Comparison of ENCODE assay signal across 26 cellular contexts in genomic region chr12:127416796-127417195, GRCh38.
DNase-seq lines count a peak whose midpoint lies in the region; ATAC-seq and TF ChIP-seq lines count a peak whose summit lies in the region.
"Had no signal": no experiment of that assay in that cellular context is flagged by ENCODE, and none has a peak within 500 bp of the region (broad histone marks: within the 10 kb centered on the region; RNA-seq: fewer than 3 reads in every experiment).

No MANE protein-coding gene starts in this region.

- H3K9ac ChIP-seq in GM23248 (no peak overlapping the region), PC-3 (ENCODE audit: low read length) (no peak overlapping the region)
- H3K9ac ChIP-seq: parathyroid adenoma had no signal

- H3K27ac ChIP-seq in GM23248 (no peak overlapping the region), PC-3 (ENCODE audit: low read length) (no peak overlapping the region), brain microvascular endothelial cell (no peak overlapping the region)
- H3K27ac ChIP-seq: adrenal gland, C4-2B, colonic mucosa, parathyroid adenoma, right atrium auricular region, SK-N-MC, upper lobe of left lung had no signal

- CTCF ChIA-PET in PC-3 (lab: Charles Lee) = no interaction called here

- DNase-seq in GM23248 (peak; percentile 59), PC-3 (peak; percentile 92), brain microvascular endothelial cell (peak; percentile 39), kidney tubule cell (ENCODE audit: low spot score) (peak; percentile 42), NCI-H2081 (lab: John Stamatoyannopoulos, UW) (no peak)
- DNase-seq: activated CD4-positive, alpha-beta T cell treated with anti-CD3 and anti-CD28 coated beads for 4 hours; activated CD8-positive, alpha-beta memory T cell treated with anti-CD3 and anti-CD28 coated beads for 24 hours; adrenal gland; Caco-2; colonic mucosa; DMS79 treated with DMSO at 0.1 percent for 48 hours; effector CD8-positive, alpha-beta T cell; erythroblast; left cardiac atrium; NCI-H1092 treated with DMSO at 0.1 percent for 48 hours; NCI-H187 treated with DMSO at 0.1 percent for 48 hours; NCI-H69; RPMI8226; T-helper 17 cell; upper lobe of left lung had no signal

- no peaks in the 10 kb centered on the region for H4K20me1 ChIP-seq in GM23248 (ENCODE audit: insufficient read depth)
- no peaks in the 10 kb centered on the region for H4K20me1 ChIP-seq in PC-3 (ENCODE audit: low read length)

- H2AFZ ChIP-seq in GM23248 = no peak overlapping the region
- H2AFZ ChIP-seq in PC-3 (ENCODE audit: low read length) = no peak overlapping the region
- H2AFZ ChIP-seq: parathyroid adenoma had no signal

- TF ChIP-seq CTCF in PC-3 (conservative IDR thresholded peaks at IDR 0.05; ENCODE audit: low read depth, low read length) (no peak), brain microvascular endothelial cell (IDR thresholded peaks at IDR 0.05; ENCODE audit: low read depth, low read length, missing control alignments) (no peak)

- H3K4me1 ChIP-seq in GM23248 (ENCODE audit: insufficient read depth) = no peaks in the 10 kb centered on the region
- H3K4me1 ChIP-seq in PC-3 (ENCODE audit: insufficient read depth, low read length) = peaks cover 20% of the 10 kb centered on the region
- H3K4me1 ChIP-seq: adrenal gland, Caco-2, colonic mucosa, parathyroid adenoma, right atrium auricular region, upper lobe of left lung had no signal

- H3K36me3 ChIP-seq in GM23248 (ENCODE audit: low read depth) (no peaks in the 10 kb centered on the region), PC-3 (ENCODE audit: low read depth, low read length) (no peaks in the 10 kb centered on the region), brain microvascular endothelial cell (replicated peaks) (no peaks in the 10 kb centered on the region)
- H3K36me3 ChIP-seq: adrenal gland, colonic mucosa, right atrium auricular region, upper lobe of left lung had no signal

- no TSS peak for BruUV-seq in PC-3 (replicated peaks; lab: Mats Ljungman, UMichigan)

- H3F3A ChIP-seq in GM23248 (ENCODE audit: insufficient read depth) (no peaks in the 10 kb centered on the region), PC-3 (ENCODE audit: low read length, unreplicated experiment) (no peaks in the 10 kb centered on the region)

- no peaks in the 10 kb centered on the region for H3K79me2 ChIP-seq in GM23248 (ENCODE audit: insufficient read depth)
- no peaks in the 10 kb centered on the region for H3K79me2 ChIP-seq in PC-3 (ENCODE audit: low read length)
- H3K79me2 ChIP-seq: parathyroid adenoma had no signal

- H3K9me2 ChIP-seq in GM23248 (ENCODE audit: insufficient read depth) = no peaks in the 10 kb centered on the region
- H3K9me2 ChIP-seq in PC-3 (replicated peaks; ENCODE audit: low read length) = no peaks in the 10 kb centered on the region

- POLR2A ChIA-PET in PC-3 (lab: Charles Lee; ENCODE audit: unreplicated experiment) = no interaction called here

- intact Hi-C loops in PC-3 (cut with micrococcal nuclease) = no loop called here

- in situ Hi-C loops in GM23248 (cut with MboI) (no loop called here), brain microvascular endothelial cell (cut with HindIII; ENCODE audit: low pct_ligation_motif_present, low sequenced_read_pairs) (no loop called here)

- H3K9me3 ChIP-seq in GM23248 (ENCODE audit: low read depth) = no peaks in the 10 kb centered on the region
- 0 out of 2 replicates have a peak, but pooled peaks cover 5% of the 10 kb centered on the region for H3K9me3 ChIP-seq in PC-3 (ENCODE audit: low read length)
- H3K9me3 ChIP-seq: adrenal gland, Caco-2, colonic mucosa, right atrium auricular region, upper lobe of left lung had no signal

- H3K4me3 ChIP-seq in GM23248 (no peak overlapping the region), PC-3 (ENCODE audit: low read length) (no peak overlapping the region), brain microvascular endothelial cell (ENCODE audit: low read depth, low read length) (no peak overlapping the region)
- H3K4me3 ChIP-seq: adrenal gland, colonic mucosa, right atrium auricular region, SK-N-MC, upper lobe of left lung had no signal

- no peaks in the 10 kb centered on the region for H3K27me3 ChIP-seq in GM23248 (replicated peaks; ENCODE audit: insufficient read depth)
- H3K27me3 ChIP-seq in PC-3 (ENCODE audit: low read length) = no peaks in the 10 kb centered on the region
- no peaks in the 10 kb centered on the region for H3K27me3 ChIP-seq in brain microvascular endothelial cell (replicated peaks)
- H3K27me3 ChIP-seq: adrenal gland, colonic mucosa, right atrium auricular region, upper lobe of left lung had no signal

- H3K4me2 ChIP-seq in GM23248 (ENCODE audit: unreplicated experiment) = no peak overlapping the region
- H3K4me2 ChIP-seq in PC-3 (ENCODE audit: low read length) = 0 out of 2 replicates have a peak overlapping the region, but pooled peaks have one; percentile 56

- ATAC-seq in PC-3 (peak; percentile 100), HG02981 (IDR thresholded peaks at IDR 0.05; ENCODE audit: unreplicated experiment) (no peak), GM18867 (IDR thresholded peaks at IDR 0.05; ENCODE audit: unreplicated experiment) (no peak)
- ATAC-seq: left cardiac atrium, T-helper 17 cell had no signal

- 33 to 47% methylated on average over 3 of the region's 3 CpGs for WGBS in GM23248 (ENCODE audit: low coverage in 1 of 2, low lambda C conversion rate in 2 of 2, missing lambda C conversion rate in 2 of 2), 2 experiments

Comparison
In these comparisons a context has a peak if more than half of its experiments do, and no peak if none do; other contexts are left out.
1. DNase-seq: peak in GM23248 (single experiment), PC-3 (single experiment), brain microvascular endothelial cell (single experiment) and kidney tubule cell (single experiment); none in NCI-H2081 (0 of 2).